ENCODE assay signal across 8 cellular contexts in the genomic region with DNA sequence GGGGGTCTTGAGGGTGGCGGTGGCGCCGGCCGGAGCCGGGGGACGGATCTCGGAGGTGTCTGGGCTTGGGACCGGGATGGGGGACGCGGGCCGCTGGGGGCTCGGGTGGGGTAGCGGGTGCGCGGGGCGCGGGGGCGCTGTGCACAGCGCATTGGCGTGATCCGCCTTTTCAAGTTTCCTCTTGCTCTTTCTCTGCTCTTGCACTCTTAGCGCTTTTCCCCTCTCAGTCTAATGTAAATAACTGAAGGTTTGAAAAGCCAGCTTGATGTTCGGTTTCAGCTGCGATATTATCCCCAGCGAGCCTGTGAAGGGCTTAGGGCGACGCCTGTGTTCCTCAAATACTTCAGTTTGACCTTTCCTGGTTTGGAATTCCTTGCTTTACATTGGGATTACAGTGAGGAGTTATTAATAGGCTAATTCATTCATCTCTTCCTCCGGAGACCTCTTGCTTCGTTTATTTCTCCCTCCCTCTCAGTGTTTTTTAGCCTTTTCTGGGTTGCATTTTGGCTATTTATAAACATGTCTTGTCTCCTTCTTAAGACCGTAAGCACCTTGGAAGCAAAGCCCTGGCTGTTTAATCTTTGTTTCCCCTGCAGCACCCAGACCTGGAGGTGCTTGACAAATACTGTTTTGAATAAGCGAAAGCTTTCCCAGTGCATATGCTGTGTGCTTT. TPM values are rescaled to one million over a fixed set of nuclear protein-coding genes. Genes with fewer than 3 reads are reported as not detected.
DNase-seq lines count a peak whose midpoint lies in the region; ATAC-seq and TF ChIP-seq lines count a peak whose summit lies in the region.

No MANE protein-coding gene starts in this region.

- peaks cover 6% of the 10 kb centered on the region for H3K9me3 Mint-ChIP-seq in endodermal cell

- H3K9ac ChIP-seq in endodermal cell (ENCODE audit: extremely low read depth, low read length, poor library complexity, severe bottlenecking) (peak overlapping the region; percentile 51), mucosa of stomach (ENCODE audit: low read length) (peak overlapping the region; percentile 72)

- peaks cover 13% of the 10 kb centered on the region for H3K36me3 Mint-ChIP-seq in endodermal cell (ENCODE audit: low read depth)

- H3K27me3 ChIP-seq in endodermal cell (ENCODE audit: control insufficient read depth, insufficient read depth, low read length, poor library complexity, severe bottlenecking): no peaks in the 10 kb centered on the region
- H3K27me3 ChIP-seq in mucosa of stomach (ENCODE audit: control insufficient read depth, insufficient read depth, low read length): no peaks in the 10 kb centered on the region
- no peaks in the 10 kb centered on the region for H3K27me3 ChIP-seq in suprapubic skin

- no peaks in the 10 kb centered on the region for H3K27me3 Mint-ChIP-seq in endodermal cell (ENCODE audit: insufficient read depth)

- peaks cover 19% of the 10 kb centered on the region for H3K4me1 Mint-ChIP-seq in endodermal cell

- peak overlapping the region; percentile 100 for H3K4me3 ChIP-seq in GM08714 (ENCODE audit: low read length)
- peak overlapping the region; percentile 87 for H3K4me3 ChIP-seq in LNCaP clone FGC (ENCODE audit: low read depth, low read length)
- peak overlapping the region; percentile 92 for H3K4me3 ChIP-seq in endodermal cell (ENCODE audit: low read length)
- peak overlapping the region; percentile 63 for H3K4me3 ChIP-seq in mucosa of stomach (ENCODE audit: low read length)
- H3K4me3 ChIP-seq in suprapubic skin: peak overlapping the region; percentile 87

- H3K36me3 ChIP-seq in endodermal cell (ENCODE audit: control insufficient read depth, insufficient read depth, low read length) (no peaks in the 10 kb centered on the region), mucosa of stomach (ENCODE audit: control insufficient read depth, insufficient read depth, low read length) (no peaks in the 10 kb centered on the region), suprapubic skin (no peaks in the 10 kb centered on the region)

- TF ChIP-seq CTCF in LNCaP clone FGC (IDR thresholded peaks at IDR 0.05; ENCODE audit: control insufficient read depth, extremely low read depth, insufficient read depth): no peak
- TF ChIP-seq CTCF in endodermal cell (conservative IDR thresholded peaks at IDR 0.05): no peak
- no peak for TF ChIP-seq CTCF in suprapubic skin (IDR thresholded peaks at IDR 0.05)

- TF ChIP-seq EP300 in suprapubic skin (IDR thresholded peaks at IDR 0.05): no peak

- peak overlapping the region; percentile 80 for H3K4me3 Mint-ChIP-seq in endodermal cell

- no peak for TF ChIP-seq POLR2A in suprapubic skin (IDR thresholded peaks at IDR 0.05)

- ATAC-seq in GM21723 (IDR thresholded peaks at IDR 0.05; ENCODE audit: unreplicated experiment): peak; percentile 61

- H3K4me1 ChIP-seq in endodermal cell (ENCODE audit: control insufficient read depth, insufficient read depth, low read length) (no peaks in the 10 kb centered on the region), mucosa of stomach (ENCODE audit: control insufficient read depth, insufficient read depth, low read length) (peaks cover 25% of the 10 kb centered on the region), suprapubic skin (peaks cover 48% of the 10 kb centered on the region)

- H3K27ac ChIP-seq in endodermal cell (ENCODE audit: low read depth, low read length) (no peak overlapping the region), suprapubic skin (peak overlapping the region; percentile 88)

- WGBS in endodermal cell (ENCODE audit: insufficient coverage in 1 of 2, insufficient read length in 1 of 2), 2 experiments: 2 to 10% methylated on average over 8 to 31 of the region's 31 CpGs
- WGBS in suprapubic skin: 2% methylated on average over 11 of the region's 31 CpGs

- H3K9me3 ChIP-seq in endodermal cell (ENCODE audit: control insufficient read depth, low read length) (peaks cover 4% of the 10 kb centered on the region), mucosa of stomach (ENCODE audit: control insufficient read depth, low read length) (no peaks in the 10 kb centered on the region), suprapubic skin (no peaks in the 10 kb centered on the region)

- peak overlapping the region; percentile 82 for H3K27ac Mint-ChIP-seq in endodermal cell

- no peak for DNase-seq in LNCaP clone FGC (ENCODE audit: low read depth)
- peak; percentile 33 to 42 for DNase-seq in activated CD4-positive, alpha-beta T cell treated with anti-CD3 and anti-CD28 coated beads for 4 hours
- no peak for DNase-seq in endodermal cell
- DNase-seq in suprapubic skin (ENCODE audit: low spot score in 2 of 2): no peak
- DNase-seq in HK-2 (ENCODE audit: unreplicated experiment): no peak

RNA-seq across cellular contexts. Expression of a gene that starts 0.7 kb away (rescaled TPM):
- 10 to 100 TPM; 46.2 to 48.9 TPM for total RNA-seq in endodermal cell
- polyA plus RNA-seq in endodermal cell (2013, experiment 1 of 2): 46.9 TPM
- polyA plus RNA-seq in endodermal cell (2013, experiment 2 of 2): 43.4 TPM
- 10 to 100 TPM; 37.1 to 78.4 (median 49.3) TPM for total RNA-seq in suprapubic skin

Comparison
In these comparisons a context has a peak if more than half of its experiments do, and no peak if none do; other contexts are left out.
1. DNase-seq: peak in activated CD4-positive, alpha-beta T cell treated with anti-CD3 and anti-CD28 coated beads for 4 hours (2 of 2); none in LNCaP clone FGC (single experiment), endodermal cell (single experiment), suprapubic skin (0 of 2) and HK-2 (single experiment).
2. Peak in every context shown above with its lines, with median percentiles within 50 percentile points of each other: H3K4me3 ChIP-seq.